10 cellular contexts compared by ENCODE assay signal in genomic region chr10:118504044-118504944, GRCh38.
DNase-seq lines count a peak whose midpoint lies in the region; ATAC-seq and TF ChIP-seq lines count a peak whose summit lies in the region.
"Had no signal": no experiment of that assay in that cellular context is flagged by ENCODE, and none has a peak within 500 bp of the region (broad histone marks: within the 10 kb centered on the region; RNA-seq: fewer than 3 reads in every experiment).

No MANE protein-coding gene starts in this region.

- POLR2A ChIA-PET in activated naive CD8-positive, alpha-beta T cell treated with anti-CD3 and anti-CD28 coated beads, Interleukin-2, amount 10 ng/mL, durations not matched to agents 7 days and 5 days (lab: Charles Lee): no interaction called here
- POLR2A ChIA-PET in PC-3 (lab: Charles Lee; ENCODE audit: unreplicated experiment): no interaction called here
- POLR2A ChIA-PET in GM10248 (lab: Yijun Ruan, JAX): no interaction called here

- no peaks in the 10 kb centered on the region for H4K20me1 ChIP-seq in PC-3 (ENCODE audit: low read length)

- peak overlapping the region; percentile 1 for H3K27ac Mint-ChIP-seq in activated naive CD8-positive, alpha-beta T cell treated with anti-CD3 and anti-CD28 coated beads, Interleukin-2, amount 10 ng/mL, durations not matched to agents 7 days and 5 days
- H3K27ac Mint-ChIP-seq in activated naive CD8-positive, alpha-beta T cell treated with anti-CD3 and anti-CD28 coated beads, Interleukin-2, amount 50 U/mL, for 24 hours: no peak overlapping the region

- H3K4me1 Mint-ChIP-seq in activated naive CD8-positive, alpha-beta T cell treated with anti-CD3 and anti-CD28 coated beads, Interleukin-2, amount 10 ng/mL, durations not matched to agents 7 days and 5 days: peaks cover 5% of the 10 kb centered on the region
- peaks cover 3% of the 10 kb centered on the region for H3K4me1 Mint-ChIP-seq in activated naive CD8-positive, alpha-beta T cell treated with anti-CD3 and anti-CD28 coated beads, Interleukin-2, amount 50 U/mL, for 24 hours

- no peaks in the 10 kb centered on the region for H3K36me3 Mint-ChIP-seq in activated naive CD8-positive, alpha-beta T cell treated with anti-CD3 and anti-CD28 coated beads, Interleukin-2, amount 10 ng/mL, durations not matched to agents 7 days and 5 days
- no peaks in the 10 kb centered on the region for H3K36me3 Mint-ChIP-seq in activated naive CD8-positive, alpha-beta T cell treated with anti-CD3 and anti-CD28 coated beads, Interleukin-2, amount 50 U/mL, for 24 hours (ENCODE audit: low read depth)

- DNase-seq in activated naive CD8-positive, alpha-beta T cell treated with anti-CD3 and anti-CD28 coated beads, Interleukin-2, amount 10 ng/mL, durations not matched to agents 7 days and 5 days: no peak
- no peak for DNase-seq in activated naive CD8-positive, alpha-beta T cell treated with anti-CD3 and anti-CD28 coated beads, Interleukin-2, amount 50 U/mL, for 24 hours
- DNase-seq in PC-3 (peak; percentile 82), fibroblast of pulmonary artery (ENCODE audit: low read depth) (peak; percentile 93), GF-D8 (lab: John Stamatoyannopoulos, UW) (no peak), Right ventricle myocardium inferior (ENCODE audit: missing footprints) (no peak), GM10248 (ENCODE audit: extremely low spot score) (no peak)
- DNase-seq: activated CD4-positive, alpha-beta T cell treated with anti-CD3 and anti-CD28 coated beads for 4 hours; aorta had no signal

- peak overlapping the region; percentile 58 for H3K4me2 ChIP-seq in PC-3 (ENCODE audit: low read length)

- H3K79me2 ChIP-seq in PC-3 (ENCODE audit: low read length): no peaks in the 10 kb centered on the region

- H3K9me3 Mint-ChIP-seq in activated naive CD8-positive, alpha-beta T cell treated with anti-CD3 and anti-CD28 coated beads, Interleukin-2, amount 10 ng/mL, durations not matched to agents 7 days and 5 days: no peaks in the 10 kb centered on the region
- H3K9me3 Mint-ChIP-seq in activated naive CD8-positive, alpha-beta T cell treated with anti-CD3 and anti-CD28 coated beads, Interleukin-2, amount 50 U/mL, for 24 hours: no peaks in the 10 kb centered on the region

- H3K9ac ChIP-seq in PC-3 (ENCODE audit: low read length): no peak overlapping the region

- no peaks in the 10 kb centered on the region for H3K9me3 ChIP-seq in PC-3 (ENCODE audit: low read length)

- H3K4me3 ChIP-seq in PC-3 (ENCODE audit: low read length) (no peak overlapping the region; the same call in 1 of the 2 replicates), fibroblast of pulmonary artery (replicated peaks; ENCODE audit: low read depth, low read length) (no peak overlapping the region)

- H3F3A ChIP-seq in PC-3 (ENCODE audit: low read length, unreplicated experiment): no peaks in the 10 kb centered on the region

- ATAC-seq in activated naive CD8-positive, alpha-beta T cell treated with anti-CD3 and anti-CD28 coated beads, Interleukin-2, amount 10 ng/mL, durations not matched to agents 7 days and 5 days (ENCODE audit: low read depth): no peak
- no peak for ATAC-seq in activated naive CD8-positive, alpha-beta T cell treated with anti-CD3 and anti-CD28 coated beads, Interleukin-2, amount 50 U/mL, for 24 hours
- ATAC-seq in PC-3 (peak; percentile 90), Right ventricle myocardium inferior (no peak), HG02759 (IDR thresholded peaks at IDR 0.05; ENCODE audit: unreplicated experiment) (no peak)

- H3K27me3 ChIP-seq in PC-3 (ENCODE audit: low read length): no peaks in the 10 kb centered on the region

- TF ChIP-seq CTCF in PC-3 (conservative IDR thresholded peaks at IDR 0.05; ENCODE audit: low read depth, low read length) (no peak), fibroblast of pulmonary artery (IDR thresholded peaks at IDR 0.05; ENCODE audit: low read length, missing control alignments) (no peak), GM10248 (IDR thresholded peaks at IDR 0.05; ENCODE audit: control extremely low read depth, extremely low read depth, low read depth, missing control alignments) (no peak)

- CTCF ChIA-PET in PC-3 (lab: Charles Lee) (no interaction called here), GM10248 (lab: Yijun Ruan, JAX) (interaction anchor here (1.4 kb wide), 1 partner anchor 8 kb away, joined by 4 read pairs; no protein-coding TSS in a partner anchor)

- no peaks in the 10 kb centered on the region for H3K9me2 ChIP-seq in PC-3 (replicated peaks; ENCODE audit: low read length)

- peak overlapping the region; percentile 48; the same call in 1 of the 2 replicates for H2AFZ ChIP-seq in PC-3 (ENCODE audit: low read length)

- peaks cover 22% of the 10 kb centered on the region for H3K27me3 Mint-ChIP-seq in activated naive CD8-positive, alpha-beta T cell treated with anti-CD3 and anti-CD28 coated beads, Interleukin-2, amount 10 ng/mL, durations not matched to agents 7 days and 5 days
- peaks cover 10% of the 10 kb centered on the region for H3K27me3 Mint-ChIP-seq in activated naive CD8-positive, alpha-beta T cell treated with anti-CD3 and anti-CD28 coated beads, Interleukin-2, amount 50 U/mL, for 24 hours

- H3K27ac ChIP-seq in PC-3 (ENCODE audit: low read length): peak overlapping the region; percentile 25

- H3K36me3 ChIP-seq in PC-3 (ENCODE audit: low read depth, low read length): no peaks in the 10 kb centered on the region

- intact Hi-C loops in PC-3 (cut with micrococcal nuclease) (no loop called here), Right ventricle myocardium inferior (cut with DNase I) (no loop called here)

- H3K4me3 Mint-ChIP-seq in activated naive CD8-positive, alpha-beta T cell treated with anti-CD3 and anti-CD28 coated beads, Interleukin-2, amount 10 ng/mL, durations not matched to agents 7 days and 5 days: no peak overlapping the region
- H3K4me3 Mint-ChIP-seq in activated naive CD8-positive, alpha-beta T cell treated with anti-CD3 and anti-CD28 coated beads, Interleukin-2, amount 50 U/mL, for 24 hours: no peak overlapping the region

- H3K4me1 ChIP-seq in PC-3 (ENCODE audit: insufficient read depth, low read length): peaks cover 38% of the 10 kb centered on the region

- no TSS peak for BruUV-seq in PC-3 (replicated peaks; lab: Mats Ljungman, UMichigan)

Comparison
In these comparisons a context has a peak if more than half of its experiments do, and no peak if none do; other contexts are left out.
1. DNase-seq: peak in PC-3 (single experiment) and fibroblast of pulmonary artery (single experiment); none in activated naive CD8-positive, alpha-beta T cell treated with anti-CD3 and anti-CD28 coated beads, Interleukin-2, amount 10 ng/mL, durations not matched to agents 7 days and 5 days (single experiment), activated naive CD8-positive, alpha-beta T cell treated with anti-CD3 and anti-CD28 coated beads, Interleukin-2, amount 50 U/mL, for 24 hours (single experiment), GF-D8 (single experiment), Right ventricle myocardium inferior (single experiment) and GM10248 (single experiment).